9 cellular contexts compared by ENCODE assay signal in the genomic region with DNA sequence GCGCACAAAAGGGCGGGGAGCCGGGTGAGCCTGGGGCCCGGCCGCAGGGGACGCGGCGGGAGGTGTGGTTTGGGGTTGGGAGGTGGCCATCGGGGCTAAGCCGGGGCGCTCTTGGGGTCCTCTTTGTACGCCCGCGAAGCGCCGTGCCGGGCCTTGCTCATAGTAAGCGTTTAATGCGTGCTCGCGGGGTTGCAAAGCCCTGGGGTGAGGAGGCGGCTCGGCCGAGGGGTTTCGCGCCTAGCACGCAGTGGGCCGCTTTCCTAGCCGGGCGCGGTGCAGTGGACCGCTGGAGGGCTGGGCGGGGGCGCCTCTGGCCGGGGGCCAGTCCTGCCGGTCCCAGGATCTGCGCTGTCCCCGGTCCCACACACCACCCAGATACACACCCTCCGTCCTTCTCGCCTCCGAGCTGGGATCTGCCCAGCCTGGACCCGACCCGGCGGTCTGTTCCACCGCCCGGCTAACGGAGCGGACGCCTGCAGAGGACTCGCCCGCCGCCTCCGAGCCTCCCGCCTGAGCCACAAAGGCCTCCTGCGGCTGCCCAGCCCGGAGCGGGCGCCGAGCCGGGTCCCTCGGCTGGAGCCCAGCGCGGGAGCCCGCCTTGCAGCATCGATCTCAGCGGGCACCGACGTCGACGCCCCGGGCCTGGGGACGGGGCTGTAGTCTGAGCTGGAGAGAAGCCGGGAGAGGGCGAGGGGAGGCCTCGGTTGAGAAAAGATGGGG. TPM values are rescaled to one million over a fixed set of nuclear protein-coding genes. Genes with fewer than 3 reads are reported as not detected.
DNase-seq lines count a peak whose midpoint lies in the region; ATAC-seq and TF ChIP-seq lines count a peak whose summit lies in the region.
"Had no signal": no experiment of that assay in that cellular context is flagged by ENCODE, and none has a peak within 500 bp of the region (broad histone marks: within the 10 kb centered on the region; RNA-seq: fewer than 3 reads in every experiment).

No MANE protein-coding gene starts in this region.

- H4K20me1 ChIP-seq in OCI-LY1 (ENCODE audit: insufficient read depth, low read length) = no peaks in the 10 kb centered on the region

- no peak overlapping the region for H3K27ac Mint-ChIP-seq in dendritic cell treated with granulocyte-macrophage colony-stimulating factor and Interleukin-4, amounts not matched to agents 40 ng/mL and 50 ng/mL, for 4 days
- no peak overlapping the region for H3K27ac Mint-ChIP-seq in neural crest cell (ENCODE audit: unreplicated experiment)

- peaks cover 6% of the 10 kb centered on the region for H3K4me1 Mint-ChIP-seq in dendritic cell treated with granulocyte-macrophage colony-stimulating factor and Interleukin-4, amounts not matched to agents 40 ng/mL and 50 ng/mL, for 4 days (ENCODE audit: low read depth)
- H3K4me1 Mint-ChIP-seq in neural crest cell = peaks cover 37% of the 10 kb centered on the region

- no peaks in the 10 kb centered on the region for H3K9me3 Mint-ChIP-seq in dendritic cell treated with granulocyte-macrophage colony-stimulating factor and Interleukin-4, amounts not matched to agents 40 ng/mL and 50 ng/mL, for 4 days
- H3K9me3 Mint-ChIP-seq in neural crest cell = no peaks in the 10 kb centered on the region

- no peaks in the 10 kb centered on the region for H3K4me1 ChIP-seq in OCI-LY1 (ENCODE audit: insufficient read depth, low read length, severe bottlenecking)

- H3K36me3 ChIP-seq in OCI-LY1 (ENCODE audit: insufficient read depth, low read length) = no peaks in the 10 kb centered on the region

- H2AFZ ChIP-seq in OCI-LY1 (ENCODE audit: low read length) = no peak overlapping the region

- peak overlapping the region; percentile 51 for H3K4me3 ChIP-seq in OCI-LY1 (ENCODE audit: low read depth, low read length, poor library complexity, severe bottlenecking)

- TF ChIP-seq CTCF in OCI-LY1 (IDR thresholded peaks at IDR 0.05; ENCODE audit: low read length) (no peak), neural crest cell (conservative IDR thresholded peaks at IDR 0.05) (no peak)

- no peaks in the 10 kb centered on the region for H3K36me3 Mint-ChIP-seq in dendritic cell treated with granulocyte-macrophage colony-stimulating factor and Interleukin-4, amounts not matched to agents 40 ng/mL and 50 ng/mL, for 4 days (ENCODE audit: low read depth)
- H3K36me3 Mint-ChIP-seq in neural crest cell (ENCODE audit: low read depth) = peaks cover 2% of the 10 kb centered on the region

- no peaks in the 10 kb centered on the region for H3K79me2 ChIP-seq in OCI-LY1 (ENCODE audit: insufficient read depth, low read length)

- H3K4me2 ChIP-seq in OCI-LY1 (ENCODE audit: low read length) = peak overlapping the region; percentile 59

- H3K27ac ChIP-seq in OCI-LY1 (ENCODE audit: low read depth, low read length, poor library complexity, severe bottlenecking) = no peak overlapping the region

- no peaks in the 10 kb centered on the region for H3K9me2 ChIP-seq in OCI-LY1 (ENCODE audit: low read depth, low read length)

- DNase-seq in NCI-H82 (lab: John Stamatoyannopoulos, UW) = peak; percentile 81
- no peak for DNase-seq in NCI-H82 treated with DMSO at 0.1 percent for 48 hours (lab: John Stamatoyannopoulos, UW; ENCODE audit: unreplicated experiment)
- DNase-seq in neural crest cell (ENCODE audit: low read depth, low spot score) = peak; percentile 44
- DNase-seq in NOMO-1 treated with dmso at 0.1 percent for 144 hours (lab: John Stamatoyannopoulos, UW; ENCODE audit: unreplicated experiment) = no peak
- no peak for DNase-seq in kidney tubule cell (ENCODE audit: low spot score)

- H3K4me3 Mint-ChIP-seq in dendritic cell treated with granulocyte-macrophage colony-stimulating factor and Interleukin-4, amounts not matched to agents 40 ng/mL and 50 ng/mL, for 4 days = peak overlapping the region; percentile 41
- peak overlapping the region; percentile 95 for H3K4me3 Mint-ChIP-seq in neural crest cell

- intact Hi-C loops in dendritic cell treated with granulocyte-macrophage colony-stimulating factor and Interleukin-4, amounts not matched to agents 40 ng/mL and 50 ng/mL, for 4 days (cut with micrococcal nuclease) = loop anchor here (5.0 kb wide), 2 partner anchors 74 to 169 kb away; no protein-coding TSS in a partner anchor

- no peaks in the 10 kb centered on the region for H3K9me3 ChIP-seq in OCI-LY1 (ENCODE audit: low read length)

- no peak overlapping the region for H3K9ac ChIP-seq in OCI-LY1 (ENCODE audit: low read length)

- H3K27me3 ChIP-seq in OCI-LY1 (ENCODE audit: insufficient read depth, low read length) = peaks cover 3% of the 10 kb centered on the region; the same call in 1 of the 2 replicates

- no peak for ATAC-seq in HG02870 (IDR thresholded peaks at IDR 0.05; ENCODE audit: unreplicated experiment)

- peaks cover 81% of the 10 kb centered on the region for H3K27me3 Mint-ChIP-seq in dendritic cell treated with granulocyte-macrophage colony-stimulating factor and Interleukin-4, amounts not matched to agents 40 ng/mL and 50 ng/mL, for 4 days
- peaks cover 34% of the 10 kb centered on the region for H3K27me3 Mint-ChIP-seq in neural crest cell (ENCODE audit: low read depth)

- H3F3A ChIP-seq in OCI-LY1 (ENCODE audit: insufficient read depth, low read length) = no peaks in the 10 kb centered on the region

RNA-seq across cellular contexts. Expression of gene DPYSL5, which starts 0.6 kb away (rescaled TPM):
- 201 and 203 TPM in 2 replicates for total RNA-seq in neural crest cell
- total RNA-seq: lower leg skin had no signal

Comparison
In these comparisons a context has a peak if more than half of its experiments do, and no peak if none do; other contexts are left out.
1. DNase-seq: peak in NCI-H82 (single experiment) and neural crest cell (single experiment); none in NCI-H82 treated with DMSO at 0.1 percent for 48 hours (single experiment), NOMO-1 treated with dmso at 0.1 percent for 144 hours (single experiment) and kidney tubule cell (single experiment).